7 cellular contexts compared by ENCODE assay signal in genomic region chr2:74516070-74516633, GRCh38. TPM values are rescaled to one million over a fixed set of nuclear protein-coding genes. Genes with fewer than 3 reads are reported as not detected.
A peak's percentile ranks its signal among the peaks of the same experiment; 100 is the strongest.
DNase-seq lines count a peak whose midpoint lies in the region; ATAC-seq and TF ChIP-seq lines count a peak whose summit lies in the region.

No MANE protein-coding gene starts in this region.

- no peaks in the 10 kb centered on the region for H3K36me3 ChIP-seq in lung (ENCODE audit: control insufficient read depth in 2 of 2, insufficient read depth in 2 of 2, low read length in 2 of 2)

- no peak for TF ChIP-seq CTCF in lung (IDR thresholded peaks at IDR 0.05; ENCODE audit: control extremely low read depth, extremely low read depth)

- H3K27ac Mint-ChIP-seq in dendritic cell treated with granulocyte-macrophage colony-stimulating factor and Interleukin-4, amounts not matched to agents 40 ng/mL and 50 ng/mL, for 4 days = no peak overlapping the region

- peaks cover 9% of the 10 kb centered on the region for H3K27me3 ChIP-seq in lung (ENCODE audit: control insufficient read depth, insufficient read depth)

- peaks cover 94% of the 10 kb centered on the region for H3K27me3 Mint-ChIP-seq in dendritic cell treated with granulocyte-macrophage colony-stimulating factor and Interleukin-4, amounts not matched to agents 40 ng/mL and 50 ng/mL, for 4 days

- H3K9me3 Mint-ChIP-seq in dendritic cell treated with granulocyte-macrophage colony-stimulating factor and Interleukin-4, amounts not matched to agents 40 ng/mL and 50 ng/mL, for 4 days = no peaks in the 10 kb centered on the region

- 1 to 5% methylated on average over 49 to 56 of the region's 56 CpGs for WGBS in lung, 2 donors

- peaks cover 33% of the 10 kb centered on the region for H3K4me1 Mint-ChIP-seq in dendritic cell treated with granulocyte-macrophage colony-stimulating factor and Interleukin-4, amounts not matched to agents 40 ng/mL and 50 ng/mL, for 4 days (ENCODE audit: low read depth)

- ATAC-seq in GM21723 (IDR thresholded peaks at IDR 0.05; ENCODE audit: unreplicated experiment) = peak; percentile 61
- no peak for ATAC-seq in lung (ENCODE audit: insufficient read depth, low FRiP score)

- peak overlapping the region; percentile 11 for H3K4me3 ChIP-seq in lung

- H3K4me1 ChIP-seq in lung (ENCODE audit: control insufficient read depth in 2 of 2, insufficient read depth in 2 of 2, low read length in 2 of 2) = peaks cover 0 to 21% of the 10 kb centered on the region in 2 donors

- peak; percentile 87 for DNase-seq in activated CD4-positive, alpha-beta T cell treated with anti-CD3 and anti-CD28 coated beads for 48 hours
- DNase-seq in lung (ENCODE audit: low spot score) (peak; percentile 68), SKM-1 (lab: John Stamatoyannopoulos, UW; ENCODE audit: unreplicated experiment) (no peak), NCI-H2107 (lab: John Stamatoyannopoulos, UW) (no peak)
- peak; percentile 69 for DNase-seq in stimulated activated CD8-positive, alpha-beta memory T cell treated with anti-CD3 and anti-CD28 coated beads, Interleukin-12 subunit alpha, Interleukin-12 subunit beta, amount 100 ng/mL, for 24 hours (ENCODE audit: extremely low read depth)

- H3K4me3 Mint-ChIP-seq in dendritic cell treated with granulocyte-macrophage colony-stimulating factor and Interleukin-4, amounts not matched to agents 40 ng/mL and 50 ng/mL, for 4 days = peak overlapping the region; percentile 72

- no peaks in the 10 kb centered on the region for H3K36me3 Mint-ChIP-seq in dendritic cell treated with granulocyte-macrophage colony-stimulating factor and Interleukin-4, amounts not matched to agents 40 ng/mL and 50 ng/mL, for 4 days (ENCODE audit: low read depth)

- intact Hi-C loops in dendritic cell treated with granulocyte-macrophage colony-stimulating factor and Interleukin-4, amounts not matched to agents 40 ng/mL and 50 ng/mL, for 4 days (cut with micrococcal nuclease) = no loop called here

- no peak overlapping the region for H3K27ac ChIP-seq in lung (ENCODE audit: low read depth in 1 of 2, low read length in 1 of 2)

- H3K9me3 ChIP-seq in lung (ENCODE audit: control insufficient read depth in 2 of 2, insufficient read depth in 1 of 2, low read length in 1 of 2) = peaks cover 0 to 14% of the 10 kb centered on the region in 2 donors

RNA-seq across cellular contexts. Expression of gene TLX2, which starts 1.9 kb away (rescaled TPM):
- total RNA-seq in lung = not detected
- under 1 TPM in 1 of 2 donors, not detected in 1; 0.03 TPM for polyA plus RNA-seq in lung

RNA-seq across cellular contexts. Expression of gene PCGF1, which starts 8.7 kb away (rescaled TPM):
- 10 to 100 TPM; 16.7 to 35.5 TPM for total RNA-seq in lung
- polyA plus RNA-seq in lung = 10 to 100 TPM; 20.6 to 47.8 TPM

RNA-seq across cellular contexts. Expression of gene DQX1, which starts 9.9 kb away (rescaled TPM):
- total RNA-seq in lung = under 1 TPM in 1 of 2 donors, not detected in 1; 0.34 TPM
- polyA plus RNA-seq in lung = under 1 TPM; 0.12 to 0.17 TPM

RNA-seq across cellular contexts. Expression of gene AUP1, which starts 13.4 kb away (rescaled TPM):
- total RNA-seq in lung = 100 to 1,000 TPM in 1 of 2 donors, 10 to 100 TPM in 1; 65.6 to 102 TPM
- polyA plus RNA-seq in lung = 100 to 1,000 TPM; 156 to 185 TPM

RNA-seq across cellular contexts. Expression of gene HTRA2, which starts 13.6 kb away (rescaled TPM):
- 10 to 100 TPM; 26.6 to 32.4 TPM for total RNA-seq in lung
- 10 to 100 TPM; 30.7 to 42.1 TPM for polyA plus RNA-seq in lung

Comparison
In these comparisons a context has a peak if more than half of its experiments do, and no peak if none do; other contexts are left out.
1. DNase-seq: peak in activated CD4-positive, alpha-beta T cell treated with anti-CD3 and anti-CD28 coated beads for 48 hours (single experiment), lung (single experiment) and stimulated activated CD8-positive, alpha-beta memory T cell treated with anti-CD3 and anti-CD28 coated beads, Interleukin-12 subunit alpha, Interleukin-12 subunit beta, amount 100 ng/mL, for 24 hours (single experiment); none in SKM-1 (single experiment) and NCI-H2107 (single experiment).